ENCODE assay signal across 8 cellular contexts in the genomic region with DNA sequence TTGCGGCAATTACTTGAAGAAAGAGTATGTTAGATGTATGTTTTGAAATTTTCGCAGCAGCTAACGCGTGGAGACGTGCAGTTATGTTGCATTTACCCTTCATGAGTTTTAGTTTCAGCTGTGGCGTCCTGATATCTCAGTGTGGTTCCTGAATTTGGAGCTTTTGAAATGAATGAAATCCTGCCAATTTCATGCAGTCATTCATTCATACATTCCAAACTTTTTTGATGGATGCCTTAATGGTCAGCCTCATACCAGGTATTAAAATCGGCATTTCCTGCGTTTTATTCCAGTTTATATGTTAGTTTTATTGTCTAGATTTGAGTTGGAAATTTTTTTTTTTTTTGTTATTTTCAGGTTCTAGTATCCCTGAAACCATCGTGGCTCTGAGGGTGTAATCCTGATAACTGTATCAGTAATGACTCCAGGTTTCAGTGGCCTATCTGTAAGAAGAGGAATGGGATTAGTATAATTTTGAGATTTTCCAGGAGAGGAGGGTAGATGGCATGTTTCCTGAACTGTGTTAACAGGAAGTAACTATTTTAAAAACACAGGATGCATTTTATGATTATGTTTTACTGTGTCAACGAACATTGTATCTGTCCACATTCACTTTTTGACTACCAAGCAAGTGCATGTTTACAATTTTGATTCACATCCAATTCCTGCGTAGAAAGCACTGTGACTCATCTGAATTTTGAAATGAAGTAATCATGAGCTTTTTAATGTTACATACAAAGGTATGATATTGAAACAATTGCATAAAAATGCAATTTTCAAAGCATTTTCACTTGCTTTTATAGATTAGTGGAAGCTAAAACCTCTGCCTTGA. TPM values are rescaled to one million over a fixed set of nuclear protein-coding genes. Genes with fewer than 3 reads are reported as not detected.
DNase-seq lines count a peak whose midpoint lies in the region; ATAC-seq, FAIRE-seq and TF ChIP-seq lines count a peak whose summit lies in the region.

No MANE protein-coding gene starts in this region.

- H3K9ac ChIP-seq in keratinocyte (ENCODE audit: control insufficient read depth, extremely low read depth, insufficient read depth, low read length), result peak overlapping the region; percentile 90

- CTCF ChIA-PET in Calu3 (lab: Charles Lee), result no interaction called here

- TF ChIP-seq POLR2A in suprapubic skin (IDR thresholded peaks at IDR 0.05), result no peak
- TF ChIP-seq POLR2A in GM12891 (IDR thresholded peaks at IDR 0.05; ENCODE audit: low read depth, low read length), result no peak

- H3K4me1 Mint-ChIP-seq in Calu3 (ENCODE audit: low read depth, unreplicated experiment), result no peaks in the 10 kb centered on the region

- no peaks in the 10 kb centered on the region for H4K20me1 ChIP-seq in keratinocyte (ENCODE audit: control insufficient read depth, extremely low read depth, insufficient read depth, low read length)

- ATAC-seq in GM18520 (IDR thresholded peaks at IDR 0.05; ENCODE audit: unreplicated experiment), result no peak

- no peak for DNase-seq in Calu3
- DNase-seq in HS-5 (ENCODE audit: low read depth), result peak; percentile 58
- peak; percentile 23 for DNase-seq in amniotic stem cell (lab: John Stamatoyannopoulos, UW)
- DNase-seq in keratinocyte (ENCODE audit: low read depth, low spot score), result no peak
- DNase-seq in suprapubic skin (ENCODE audit: low spot score in 2 of 2), result no peak
- no peak for DNase-seq in GM12891 (ENCODE audit: insufficient read length, low spot score)
- no peak for DNase-seq in NCI-H774 (lab: John Stamatoyannopoulos, UW)

- BruUV-seq in Calu3 (replicated peaks; lab: Mats Ljungman, UMichigan), result TSS peak; percentile 58

- H3K79me2 ChIP-seq in keratinocyte (ENCODE audit: control insufficient read depth, insufficient read depth, low read length), result peaks cover 28% of the 10 kb centered on the region

- H3K27ac ChIP-seq in keratinocyte (ENCODE audit: control insufficient read depth, insufficient read depth, low read length), result peak overlapping the region; percentile 89
- peak overlapping the region; percentile 90 for H3K27ac ChIP-seq in suprapubic skin

- no peaks in the 10 kb centered on the region for H3K27me3 Mint-ChIP-seq in Calu3 (ENCODE audit: unreplicated experiment)

- H3K36me3 ChIP-seq in keratinocyte (ENCODE audit: control insufficient read depth in 2 of 2, extremely low read depth in 1 of 2, insufficient read depth in 2 of 2, low read length in 2 of 2) (no peaks in the 10 kb centered on the region), suprapubic skin (no peaks in the 10 kb centered on the region)

- H3K27me3 ChIP-seq in keratinocyte (ENCODE audit: control insufficient read depth, extremely low read depth, insufficient read depth, low read length), result no peaks in the 10 kb centered on the region
- H3K27me3 ChIP-seq in suprapubic skin, result no peaks in the 10 kb centered on the region

- H3K9me3 Mint-ChIP-seq in Calu3 (ENCODE audit: low read depth, unreplicated experiment), result no peaks in the 10 kb centered on the region

- H3K4me3 Mint-ChIP-seq in Calu3 (ENCODE audit: low read depth, unreplicated experiment), result peak overlapping the region; percentile 80

- dilution Hi-C loops in keratinocyte (cut with MboI; ENCODE audit: extremely low pct_ligation_motif_present, low sequenced_read_pairs), result no loop called here

- no peak for TF ChIP-seq EP300 in suprapubic skin (IDR thresholded peaks at IDR 0.05)

- no peaks in the 10 kb centered on the region for H3K9me1 ChIP-seq in keratinocyte (ENCODE audit: control insufficient read depth, extremely low read depth, insufficient read depth, low read length)

- peaks cover 23% of the 10 kb centered on the region for H3K36me3 Mint-ChIP-seq in Calu3 (ENCODE audit: insufficient read depth, unreplicated experiment)

- H3K4me3 ChIP-seq in keratinocyte (ENCODE audit: control insufficient read depth in 2 of 3, extremely low read depth in 1 of 3, insufficient read depth in 2 of 3, low read depth in 1 of 3, low read length in 3 of 3), result peak overlapping the region; percentile 57 to 90 (median 86)
- peak overlapping the region; percentile 70 for H3K4me3 ChIP-seq in suprapubic skin

- H3K9me3 ChIP-seq in keratinocyte (ENCODE audit: control insufficient read depth, low read depth, low read length) (no peaks in the 10 kb centered on the region), suprapubic skin (no peaks in the 10 kb centered on the region)

- FAIRE-seq in keratinocyte (lab: Jason Lieb, UNC) (no peak), GM12891 (lab: Jason Lieb, UNC) (no peak)

- H2AFZ ChIP-seq in keratinocyte (ENCODE audit: control insufficient read depth, low read length), result peak overlapping the region; percentile 88

- H3K4me1 ChIP-seq in keratinocyte (ENCODE audit: control insufficient read depth, extremely low read depth, insufficient read depth, low read length) (peaks cover 20% of the 10 kb centered on the region), suprapubic skin (peaks cover 21% of the 10 kb centered on the region)

- WGBS in suprapubic skin, result 3% methylated on average over 11 of the region's 11 CpGs

- H3K4me2 ChIP-seq in keratinocyte (ENCODE audit: control insufficient read depth, extremely low read depth, insufficient read depth, low read depth, low read length), result peak overlapping the region; percentile 100

- intact Hi-C loops in Calu3 (cut with micrococcal nuclease; ENCODE audit: unreplicated experiment), result loop anchor here (10.0 kb wide), 1 partner anchor 330 kb away; no protein-coding TSS in a partner anchor

- TF ChIP-seq CTCF in Calu3 (IDR thresholded peaks at IDR 0.05; ENCODE audit: unreplicated experiment), result no peak
- TF ChIP-seq CTCF in keratinocyte (optimal IDR thresholded peaks at IDR 0.05 in 1 of 3, IDR thresholded peaks at IDR 0.05 in 1 of 3, conservative IDR thresholded peaks at IDR 0.05 in 1 of 3; ENCODE audit: extremely low read depth in 1 of 3, insufficient read depth in 2 of 3, low read length in 3 of 3), result no peak
- TF ChIP-seq CTCF in suprapubic skin (IDR thresholded peaks at IDR 0.05), result no peak

- peak overlapping the region; percentile 79 for H3K27ac Mint-ChIP-seq in Calu3 (ENCODE audit: unreplicated experiment)

TF ChIP-seq in GM12891, 5 proteins besides CTCF, POLR2A, EP300 and RAD21:
- TF ChIP-seq PAX5 (IDR thresholded peaks at IDR 0.05; ENCODE audit: insufficient read depth, low read length, severe bottlenecking) (no peak), TAF1 (IDR thresholded peaks at IDR 0.05; ENCODE audit: low read depth, low read length) (no peak), POLR2AphosphoS5 (IDR thresholded peaks at IDR 0.05; ENCODE audit: low read depth, low read length) (no peak), SPI1 (IDR thresholded peaks at IDR 0.05; ENCODE audit: low read depth, low read length) (no peak), POU2F2 (IDR thresholded peaks at IDR 0.05; ENCODE audit: low read depth, low read length) (no peak)

RNA-seq across cellular contexts. Expression of a gene that starts 1.0 kb away (rescaled TPM):
- total RNA-seq in Calu3 (2022), result 22.5 and 23.8 TPM in 2 replicates
- 28.9 to 33.1 TPM (median 31.6 TPM) in 3 replicates for polyA plus RNA-seq in keratinocyte
- 5.3 TPM for polyA plus RNA-seq in keratinocyte (2011; ENCODE audit: low read depth)
- 21.5 and 39.3 TPM in 2 replicates for polyA plus RNA-seq in keratinocyte (2011; cell fraction: cytosol; rRNA removed)
- polyA plus RNA-seq in keratinocyte (2011; cell fraction: nucleus; rRNA removed), result 43.4 and 46.0 TPM in 2 replicates
- 8.8 and 23.7 TPM in 2 replicates for polyA plus RNA-seq in keratinocyte (2012; ENCODE audit: low replicate concordance)
- 51.7 to 114 TPM (median 78.3 TPM) in 3 replicates for polyA minus RNA-seq in keratinocyte
- 39.1 TPM for polyA minus RNA-seq in keratinocyte (2011; cell fraction: cytosol; rRNA and poly(A)+ RNA removed)
- polyA minus RNA-seq in keratinocyte (2011; cell fraction: nucleus; rRNA and poly(A)+ RNA removed), result 54.2 and 121 TPM in 2 replicates
- total RNA-seq in suprapubic skin, result 10 to 100 TPM; 24.0 to 64.5 (median 33.1) TPM
- polyA plus RNA-seq in GM12891 (2012; ENCODE audit: low read depth, missing spikeins), result 23.2 TPM

Comparison
In these comparisons a context has a peak if more than half of its experiments do, and no peak if none do; other contexts are left out.
1. DNase-seq: peak in HS-5 (single experiment) and amniotic stem cell (single experiment); none in Calu3 (single experiment), keratinocyte (single experiment), suprapubic skin (0 of 2), GM12891 (single experiment) and NCI-H774 (single experiment).